Comparison of ENCODE assay signal across 8 cellular contexts in the genomic region with DNA sequence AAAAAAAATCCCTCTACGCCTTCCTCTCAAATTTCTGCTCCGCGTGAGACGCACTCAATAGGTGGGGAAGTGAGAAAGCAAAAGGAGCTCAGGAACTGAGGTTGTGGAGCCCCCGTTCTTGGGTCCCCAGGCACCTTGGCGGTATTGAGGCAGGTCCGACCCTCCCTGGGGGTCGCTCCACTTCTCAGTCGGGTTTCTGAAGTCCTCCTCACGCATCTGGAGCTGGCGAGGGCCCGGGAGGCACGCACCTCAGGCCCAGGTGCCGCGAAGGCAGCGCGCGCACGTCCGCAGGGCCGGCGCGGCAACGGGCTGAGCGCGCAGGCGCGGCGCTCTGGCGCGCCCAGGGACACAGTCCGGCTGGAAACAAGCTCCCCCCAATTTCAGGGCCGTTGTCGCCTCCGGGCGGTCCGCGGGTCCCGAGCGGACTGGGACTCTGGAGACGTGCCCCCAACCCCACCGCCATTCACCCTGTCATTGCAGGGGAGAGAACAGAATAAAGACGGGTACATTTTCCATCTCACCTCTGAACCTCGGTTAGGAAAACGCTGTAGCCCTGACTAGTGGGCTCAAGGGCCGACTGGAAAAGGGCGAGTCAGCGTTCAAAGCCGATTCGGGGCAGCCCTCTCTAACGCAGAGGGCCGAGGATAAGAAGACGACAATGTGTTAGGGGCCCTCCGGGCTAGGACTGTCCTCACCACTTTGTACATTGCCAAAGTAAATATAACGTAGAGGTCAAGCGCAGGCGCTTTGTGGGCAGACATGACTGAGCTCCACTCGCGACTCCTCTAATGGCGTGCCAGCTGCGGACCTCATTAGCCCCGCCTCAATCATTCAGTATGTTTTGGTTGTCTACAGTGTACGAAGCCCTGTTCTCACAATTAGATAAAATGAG. TPM values are rescaled to one million over a fixed set of nuclear protein-coding genes. Genes with fewer than 3 reads are reported as not detected.
DNase-seq lines count a peak whose midpoint lies in the region; ATAC-seq and TF ChIP-seq lines count a peak whose summit lies in the region.

A gene with protein sequence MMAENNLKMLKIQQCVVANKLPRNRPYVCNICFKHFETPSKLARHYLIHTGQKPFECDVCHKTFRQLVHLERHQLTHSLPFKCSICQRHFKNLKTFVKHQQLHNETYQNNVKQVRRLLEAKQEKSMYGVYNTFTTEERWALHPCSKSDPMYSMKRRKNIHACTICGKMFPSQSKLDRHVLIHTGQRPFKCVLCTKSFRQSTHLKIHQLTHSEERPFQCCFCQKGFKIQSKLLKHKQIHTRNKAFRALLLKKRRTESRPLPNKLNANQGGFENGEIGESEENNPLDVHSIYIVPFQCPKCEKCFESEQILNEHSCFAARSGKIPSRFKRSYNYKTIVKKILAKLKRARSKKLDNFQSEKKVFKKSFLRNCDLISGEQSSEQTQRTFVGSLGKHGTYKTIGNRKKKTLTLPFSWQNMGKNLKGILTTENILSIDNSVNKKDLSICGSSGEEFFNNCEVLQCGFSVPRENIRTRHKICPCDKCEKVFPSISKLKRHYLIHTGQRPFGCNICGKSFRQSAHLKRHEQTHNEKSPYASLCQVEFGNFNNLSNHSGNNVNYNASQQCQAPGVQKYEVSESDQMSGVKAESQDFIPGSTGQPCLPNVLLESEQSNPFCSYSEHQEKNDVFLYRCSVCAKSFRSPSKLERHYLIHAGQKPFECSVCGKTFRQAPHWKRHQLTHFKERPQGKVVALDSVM (minus strand): TSS at position 306 of the 892 bp plus-strand sequence. CDS start 4,853 bp downstream, outside the sequence.

- peak; percentile 29 for DNase-seq in AG09309 (ENCODE audit: low read depth)
- peak; percentile 36 for DNase-seq in NCI-H446 treated with DMSO at 0.1 percent for 48 hours (lab: John Stamatoyannopoulos, UW)
- DNase-seq in activated CD4-positive, alpha-beta T cell treated with anti-CD3 and anti-CD28 coated beads for 4 hours = peak; percentile 76 to 79
- peak; percentile 67 to 80 for DNase-seq in left colon
- peak; percentile 72 to 77 for DNase-seq in stimulated activated CD4-positive, alpha-beta T cell treated with anti-CD3 and anti-CD28 coated beads, Interleukin-1b, Interleukin-23, amount 100 ng/mL, for 4 hours (ENCODE audit: low read depth in 2 of 2)

- intact Hi-C loops in left colon (cut with DNase I, micrococcal nuclease) = no loop called here

- peak within 1 kb of the TSS; percentile 98 for H3K4me3 ChIP-seq in AG09309 (ENCODE audit: control insufficient read depth, low read depth, low read length)

- ATAC-seq in GM19025 (IDR thresholded peaks at IDR 0.05; ENCODE audit: low read depth, unreplicated experiment) = peak; percentile 70
- ATAC-seq in HG03280 (IDR thresholded peaks at IDR 0.05; ENCODE audit: unreplicated experiment) = peak; percentile 78
- ATAC-seq in left colon = peak; percentile 96

- no peak for TF ChIP-seq CTCF in AG09309 (IDR thresholded peaks at IDR 0.05; ENCODE audit: control insufficient read depth, insufficient read depth, low read depth, low read length, missing control alignments)

- H3K27ac ChIP-seq in cingulate gyrus (ENCODE audit: low read depth, low read length) = peak within 1 kb of the TSS; percentile 96

RNA-seq across cellular contexts. Expression of the gene that starts here (rescaled TPM):
- total RNA-seq in left colon = 10 to 100 TPM; 20.1 to 20.5 TPM

Comparison
In these comparisons a context has a peak if more than half of its experiments do, and no peak if none do; other contexts are left out.
1. Peak in every context shown above with its lines: DNase-seq, ATAC-seq, H3K4me3 ChIP-seq and H3K27ac ChIP-seq.